Comparison of ENCODE assay signal across 2 cellular contexts in the genomic region with DNA sequence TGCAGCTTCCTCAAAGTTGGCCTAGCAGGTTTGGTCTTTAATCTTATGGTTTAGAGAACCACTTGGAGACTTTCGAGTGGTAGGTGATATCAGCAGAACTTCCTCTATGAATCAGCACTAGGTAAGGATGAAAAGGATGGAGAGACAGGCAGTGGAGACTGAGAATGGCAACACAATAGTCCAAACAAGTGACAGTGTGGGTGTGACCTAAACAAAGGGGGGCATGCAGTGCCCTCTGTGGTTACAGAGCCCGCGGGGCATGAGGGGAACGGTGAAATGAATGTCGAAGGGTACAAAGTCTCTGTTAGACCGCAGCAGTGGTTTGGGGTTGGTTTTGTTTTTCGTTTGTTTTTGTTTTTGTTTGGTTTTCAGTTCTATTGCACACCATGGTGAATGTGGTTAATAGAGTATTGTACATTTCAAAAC.
TF ChIP-seq lines count a peak whose summit lies in the region.

No MANE protein-coding gene starts in this region.

TF ChIP-seq in GM12878, 131 proteins besides CTCF, POLR2A, EP300 and RAD21 (continued from another document and continues in another):
- no peak for TF ChIP-seq SMAD1 (IDR thresholded peaks at IDR 0.05; ENCODE audit: low read depth, partially characterized antibody)
- TF ChIP-seq NR2F1 (conservative IDR thresholded peaks at IDR 0.05) = peak; percentile 86
- TF ChIP-seq RELA (IDR thresholded peaks at IDR 0.05; ENCODE audit: borderline replicate concordance, partially characterized antibody) = no peak
- TF ChIP-seq NRF1 (conservative IDR thresholded peaks at IDR 0.05; ENCODE audit: low read depth, low read length) = no peak
- peak; percentile 56; the same call in 1 of the 2 replicates for TF ChIP-seq IKZF1 (conservative IDR thresholded peaks at IDR 0.05)
- peak; percentile 50 for TF ChIP-seq MEF2B (IDR thresholded peaks at IDR 0.05; ENCODE audit: partially characterized antibody, poor library complexity, severe bottlenecking)
- TF ChIP-seq, protein P1, sequence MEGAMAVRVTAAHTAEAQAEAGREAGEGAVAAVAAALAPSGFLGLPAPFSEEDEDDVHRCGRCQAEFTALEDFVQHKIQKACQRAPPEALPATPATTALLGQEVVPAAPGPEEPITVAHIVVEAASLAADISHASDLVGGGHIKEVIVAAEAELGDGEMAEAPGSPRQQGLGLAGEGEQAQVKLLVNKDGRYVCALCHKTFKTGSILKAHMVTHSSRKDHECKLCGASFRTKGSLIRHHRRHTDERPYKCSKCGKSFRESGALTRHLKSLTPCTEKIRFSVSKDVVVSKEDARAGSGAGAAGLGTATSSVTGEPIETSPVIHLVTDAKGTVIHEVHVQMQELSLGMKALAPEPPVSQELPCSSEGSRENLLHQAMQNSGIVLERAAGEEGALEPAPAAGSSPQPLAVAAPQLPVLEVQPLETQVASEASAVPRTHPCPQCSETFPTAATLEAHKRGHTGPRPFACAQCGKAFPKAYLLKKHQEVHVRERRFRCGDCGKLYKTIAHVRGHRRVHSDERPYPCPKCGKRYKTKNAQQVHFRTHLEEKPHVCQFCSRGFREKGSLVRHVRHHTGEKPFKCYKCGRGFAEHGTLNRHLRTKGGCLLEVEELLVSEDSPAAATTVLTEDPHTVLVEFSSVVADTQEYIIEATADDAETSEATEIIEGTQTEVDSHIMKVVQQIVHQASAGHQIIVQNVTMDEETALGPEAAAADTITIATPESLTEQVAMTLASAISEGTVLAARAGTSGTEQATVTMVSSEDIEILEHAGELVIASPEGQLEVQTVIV (IDR thresholded peaks at IDR 0.05; ENCODE audit: borderline replicate concordance, partially characterized antibody) = no peak
- TF ChIP-seq RFX5 (IDR thresholded peaks at IDR 0.05; ENCODE audit: low read depth, low read length) = no peak
- no peak for TF ChIP-seq POLR2AphosphoS5 (IDR thresholded peaks at IDR 0.05; ENCODE audit: low read length)
- TF ChIP-seq, protein P2, sequence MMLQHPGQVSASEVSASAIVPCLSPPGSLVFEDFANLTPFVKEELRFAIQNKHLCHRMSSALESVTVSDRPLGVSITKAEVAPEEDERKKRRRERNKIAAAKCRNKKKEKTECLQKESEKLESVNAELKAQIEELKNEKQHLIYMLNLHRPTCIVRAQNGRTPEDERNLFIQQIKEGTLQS (IDR thresholded peaks at IDR 0.05; ENCODE audit: borderline replicate concordance, extremely low read depth, low read depth, low read length) = no peak
- TF ChIP-seq GABPA (IDR thresholded peaks at IDR 0.05; ENCODE audit: low read depth) = no peak
- peak; percentile 68 for TF ChIP-seq BCL11A (IDR thresholded peaks at IDR 0.05; ENCODE audit: low read depth, low read length)
- no peak for TF ChIP-seq BMI1 (IDR thresholded peaks at IDR 0.05; ENCODE audit: borderline replicate concordance)
- TF ChIP-seq, protein P3, sequence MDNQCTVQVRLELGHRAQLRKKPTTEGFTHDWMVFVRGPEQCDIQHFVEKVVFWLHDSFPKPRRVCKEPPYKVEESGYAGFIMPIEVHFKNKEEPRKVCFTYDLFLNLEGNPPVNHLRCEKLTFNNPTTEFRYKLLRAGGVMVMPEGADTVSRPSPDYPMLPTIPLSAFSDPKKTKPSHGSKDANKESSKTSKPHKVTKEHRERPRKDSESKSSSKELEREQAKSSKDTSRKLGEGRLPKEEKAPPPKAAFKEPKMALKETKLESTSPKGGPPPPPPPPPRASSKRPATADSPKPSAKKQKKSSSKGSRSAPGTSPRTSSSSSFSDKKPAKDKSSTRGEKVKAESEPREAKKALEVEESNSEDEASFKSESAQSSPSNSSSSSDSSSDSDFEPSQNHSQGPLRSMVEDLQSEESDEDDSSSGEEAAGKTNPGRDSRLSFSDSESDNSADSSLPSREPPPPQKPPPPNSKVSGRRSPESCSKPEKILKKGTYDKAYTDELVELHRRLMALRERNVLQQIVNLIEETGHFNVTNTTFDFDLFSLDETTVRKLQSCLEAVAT (IDR thresholded peaks at IDR 0.05) = peak; percentile 95
- TF ChIP-seq SREBF1 (IDR thresholded peaks at IDR 0.05; ENCODE audit: low read length) = no peak
- TF ChIP-seq HCFC1 (IDR thresholded peaks at IDR 0.05; ENCODE audit: low read length) = no peak
- no peak for TF ChIP-seq HDAC2 (IDR thresholded peaks at IDR 0.05)
- peak; percentile 77; the same call in 1 of the 2 replicates for TF ChIP-seq NBN (IDR thresholded peaks at IDR 0.05)
- TF ChIP-seq, protein P4, sequence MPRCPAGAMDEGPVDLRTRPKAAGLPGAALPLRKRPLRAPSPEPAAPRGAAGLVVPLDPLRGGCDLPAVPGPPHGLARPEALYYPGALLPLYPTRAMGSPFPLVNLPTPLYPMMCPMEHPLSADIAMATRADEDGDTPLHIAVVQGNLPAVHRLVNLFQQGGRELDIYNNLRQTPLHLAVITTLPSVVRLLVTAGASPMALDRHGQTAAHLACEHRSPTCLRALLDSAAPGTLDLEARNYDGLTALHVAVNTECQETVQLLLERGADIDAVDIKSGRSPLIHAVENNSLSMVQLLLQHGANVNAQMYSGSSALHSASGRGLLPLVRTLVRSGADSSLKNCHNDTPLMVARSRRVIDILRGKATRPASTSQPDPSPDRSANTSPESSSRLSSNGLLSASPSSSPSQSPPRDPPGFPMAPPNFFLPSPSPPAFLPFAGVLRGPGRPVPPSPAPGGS (IDR thresholded peaks at IDR 0.05; ENCODE audit: borderline replicate concordance, insufficient read depth, low read depth, low read length, poor library complexity, severe bottlenecking) = no peak
- TF ChIP-seq ASH2L (IDR thresholded peaks at IDR 0.05; ENCODE audit: borderline replicate concordance, low read depth) = no peak
- 0 out of 2 replicates have a peak, but pooled peaks have one; percentile 28 for TF ChIP-seq BACH1 (IDR thresholded peaks at IDR 0.05; ENCODE audit: borderline replicate concordance)
- 0 out of 2 replicates have a peak, but pooled peaks have one; percentile 18 for TF ChIP-seq TCF3 (IDR thresholded peaks at IDR 0.05; ENCODE audit: borderline replicate concordance, insufficient read depth, low read depth, low read length)
- peak; percentile 84; the same call in 1 of the 2 replicates for TF ChIP-seq PAX5 (IDR thresholded peaks at IDR 0.05; ENCODE audit: borderline replicate concordance, low read depth, low read length)
- TF ChIP-seq WRNIP1 (IDR thresholded peaks at IDR 0.05; ENCODE audit: borderline replicate concordance, low read depth, low read length) = no peak
- TF ChIP-seq RB1 (IDR thresholded peaks at IDR 0.05; ENCODE audit: borderline replicate concordance) = no peak
- no peak for TF ChIP-seq TAF1 (IDR thresholded peaks at IDR 0.05; ENCODE audit: borderline replicate concordance, low read depth, low read length)
- peak in 1 of 2 experiments; percentile 36; a peak in 1 of 4 replicates for TF ChIP-seq ETV6 (conservative IDR thresholded peaks at IDR 0.05 in 1 of 2, IDR thresholded peaks at IDR 0.05 in 1 of 2; ENCODE audit: borderline replicate concordance in 1 of 2, low read depth in 1 of 2)
- no peak for TF ChIP-seq ESRRA (IDR thresholded peaks at IDR 0.05; ENCODE audit: low read length)

TF ChIP-seq in SK-N-SH treated with all-trans-retinoic acid at 6 μM for 48 hours, 23 proteins besides CTCF, POLR2A, EP300 and RAD21 (continued from another document):
- TF ChIP-seq, protein P5, sequence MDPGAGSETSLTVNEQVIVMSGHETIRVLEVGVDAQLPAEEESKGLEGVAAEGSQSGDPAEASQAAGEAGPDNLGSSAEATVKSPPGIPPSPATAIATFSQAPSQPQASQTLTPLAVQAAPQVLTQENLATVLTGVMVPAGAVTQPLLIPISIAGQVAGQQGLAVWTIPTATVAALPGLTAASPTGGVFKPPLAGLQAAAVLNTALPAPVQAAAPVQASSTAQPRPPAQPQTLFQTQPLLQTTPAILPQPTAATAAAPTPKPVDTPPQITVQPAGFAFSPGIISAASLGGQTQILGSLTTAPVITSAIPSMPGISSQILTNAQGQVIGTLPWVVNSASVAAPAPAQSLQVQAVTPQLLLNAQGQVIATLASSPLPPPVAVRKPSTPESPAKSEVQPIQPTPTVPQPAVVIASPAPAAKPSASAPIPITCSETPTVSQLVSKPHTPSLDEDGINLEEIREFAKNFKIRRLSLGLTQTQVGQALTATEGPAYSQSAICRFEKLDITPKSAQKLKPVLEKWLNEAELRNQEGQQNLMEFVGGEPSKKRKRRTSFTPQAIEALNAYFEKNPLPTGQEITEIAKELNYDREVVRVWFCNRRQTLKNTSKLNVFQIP (CRISPR knock-in tag; IDR thresholded peaks at IDR 0.05; ENCODE audit: borderline replicate concordance, low read depth) = no peak
- TF ChIP-seq ZNF8 (CRISPR knock-in tag; IDR thresholded peaks at IDR 0.05) = no peak
- no peak for TF ChIP-seq ZFP30 (CRISPR knock-in tag; IDR thresholded peaks at IDR 0.05)
- TF ChIP-seq ZFP3 (CRISPR knock-in tag; IDR thresholded peaks at IDR 0.05) = no peak
- TF ChIP-seq, protein P6, sequence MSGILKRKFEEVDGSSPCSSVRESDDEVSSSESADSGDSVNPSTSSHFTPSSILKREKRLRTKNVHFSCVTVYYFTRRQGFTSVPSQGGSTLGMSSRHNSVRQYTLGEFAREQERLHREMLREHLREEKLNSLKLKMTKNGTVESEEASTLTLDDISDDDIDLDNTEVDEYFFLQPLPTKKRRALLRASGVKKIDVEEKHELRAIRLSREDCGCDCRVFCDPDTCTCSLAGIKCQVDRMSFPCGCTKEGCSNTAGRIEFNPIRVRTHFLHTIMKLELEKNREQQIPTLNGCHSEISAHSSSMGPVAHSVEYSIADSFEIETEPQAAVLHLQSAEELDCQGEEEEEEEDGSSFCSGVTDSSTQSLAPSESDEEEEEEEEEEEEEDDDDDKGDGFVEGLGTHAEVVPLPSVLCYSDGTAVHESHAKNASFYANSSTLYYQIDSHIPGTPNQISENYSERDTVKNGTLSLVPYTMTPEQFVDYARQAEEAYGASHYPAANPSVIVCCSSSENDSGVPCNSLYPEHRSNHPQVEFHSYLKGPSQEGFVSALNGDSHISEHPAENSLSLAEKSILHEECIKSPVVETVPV (CRISPR knock-in tag; IDR thresholded peaks at IDR 0.05) = no peak
